In the genomic region with DNA sequence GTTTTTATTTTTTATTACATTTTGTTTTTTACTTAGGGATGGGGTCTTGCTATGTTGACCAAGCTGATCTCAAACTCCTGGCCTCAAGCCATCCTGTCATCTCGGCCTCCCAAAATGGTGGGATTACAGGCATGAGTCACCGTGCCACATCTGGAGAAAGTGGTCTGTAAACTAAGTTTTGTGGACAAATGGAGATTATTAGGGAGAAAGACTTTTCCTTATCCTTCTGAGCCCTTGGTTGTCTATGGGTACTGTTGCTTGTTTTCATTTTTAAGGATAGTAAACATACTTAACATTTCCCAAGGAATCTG, we compare ENCODE assay signal across 19 cellular contexts. TPM values are rescaled to one million over a fixed set of nuclear protein-coding genes. Genes with fewer than 3 reads are reported as not detected.
DNase-seq lines count a peak whose midpoint lies in the region; ATAC-seq and FAIRE-seq lines count a peak whose summit lies in the region.
"Had no signal": no experiment of that assay in that cellular context is flagged by ENCODE, and none has a peak within 500 bp of the region (broad histone marks: within the 10 kb centered on the region; RNA-seq: fewer than 3 reads in every experiment).

No MANE protein-coding gene starts in this region.

- H3K27me3 ChIP-seq in BLaER1 treated with 17β-estradiol and CSF1 and Interleukin-3, amounts not matched to agents 10 nM and 100 nM, result no peaks in the 10 kb centered on the region
- H3K27me3 ChIP-seq: thyroid gland had no signal

- H3K27me3 Mint-ChIP-seq in activated T-helper 17 cell treated with anti-CD3 and anti-CD28 coated beads, Interleukin-2, amount 50 U/mL, for 72 hours, result no peaks in the 10 kb centered on the region
- H3K27me3 Mint-ChIP-seq in naive thymus-derived CD8-positive, alpha-beta T cell, result no peaks in the 10 kb centered on the region

- ATAC-seq in activated T-helper 17 cell treated with anti-CD3 and anti-CD28 coated beads, Interleukin-2, amount 50 U/mL, for 72 hours (replicated peaks), result no peak
- no peak for ATAC-seq in naive thymus-derived CD8-positive, alpha-beta T cell
- no peak for ATAC-seq in GM21447 (IDR thresholded peaks at IDR 0.05; ENCODE audit: unreplicated experiment)
- ATAC-seq: Right ventricle myocardium inferior had no signal

- peak overlapping the region in 6 of 11 experiments; percentile 7 to 71 (median 37); a peak in 9 of 22 replicates for H3K4me2 ChIP-seq in BLaER1 treated with 17β-estradiol and CSF1 and Interleukin-3, amounts not matched to agents 10 nM and 100 nM

- H3K4me3 Mint-ChIP-seq in activated T-helper 17 cell treated with anti-CD3 and anti-CD28 coated beads, Interleukin-2, amount 50 U/mL, for 72 hours, result peak overlapping the region; percentile 57
- peak overlapping the region in 5 of 10 donors; percentile 12 to 53 (median 39) for H3K4me3 Mint-ChIP-seq in naive thymus-derived CD8-positive, alpha-beta T cell

- H3K27ac Mint-ChIP-seq in activated T-helper 17 cell treated with anti-CD3 and anti-CD28 coated beads, Interleukin-2, amount 50 U/mL, for 72 hours, result peak overlapping the region; percentile 65
- peak overlapping the region in 6 of 10 donors; percentile 12 to 84 (median 46) for H3K27ac Mint-ChIP-seq in naive thymus-derived CD8-positive, alpha-beta T cell

- POLR2A ChIA-PET in naive thymus-derived CD8-positive, alpha-beta T cell (lab: Charles Lee), result no interaction called here

- DNase-seq in Daoy (ENCODE audit: low read depth) (peak; percentile 18), GM19239 (ENCODE audit: insufficient read length, low spot score) (no peak), pons (ENCODE audit: low spot score) (no peak)
- no peak for DNase-seq in naive thymus-derived CD8-positive, alpha-beta T cell
- DNase-seq: dermis blood vessel endothelial cell; EL; foreskin fibroblast; hypothalamus; islet precursor cell; NCI-H1436; NCI-H526 treated with DMSO at 0.1 percent for 48 hours; posterior cingulate gyrus; stimulated activated naive CD4-positive, alpha-beta T cell; thyroid gland had no signal

- FAIRE-seq in GM19239 (lab: Jason Lieb, UNC), result no peak

- H3K9me3 ChIP-seq in BLaER1 treated with 17β-estradiol and CSF1 and Interleukin-3, amounts not matched to agents 10 nM and 100 nM (replicated peaks in 1 of 11), result peaks cover 0 to 26% (median 16%) of the 10 kb centered on the region in 11 experiments; a peak in 14 of 22 replicates
- H3K9me3 ChIP-seq: thyroid gland had no signal

- H3K9me3 Mint-ChIP-seq in activated T-helper 17 cell treated with anti-CD3 and anti-CD28 coated beads, Interleukin-2, amount 50 U/mL, for 72 hours, result peaks cover 4% of the 10 kb centered on the region
- H3K9me3 Mint-ChIP-seq in naive thymus-derived CD8-positive, alpha-beta T cell, result no peaks in the 10 kb centered on the region

- no peak overlapping the region for H3K9ac ChIP-seq in BLaER1 treated with 17β-estradiol and CSF1 and Interleukin-3, amounts not matched to agents 10 nM and 100 nM

- H3K4me1 ChIP-seq in BLaER1 treated with 17β-estradiol and CSF1 and Interleukin-3, amounts not matched to agents 10 nM and 100 nM, result peaks cover 6 to 98% (median 24%) of the 10 kb centered on the region in 10 experiments

- H3K4me3 ChIP-seq in BLaER1 treated with 17β-estradiol and CSF1 and Interleukin-3, amounts not matched to agents 10 nM and 100 nM, result no peak overlapping the region
- H3K4me3 ChIP-seq: lung, thyroid gland had no signal

- H3K27ac ChIP-seq in BLaER1 treated with 17β-estradiol and CSF1 and Interleukin-3, amounts not matched to agents 10 nM and 100 nM, result no peak overlapping the region
- H3K27ac ChIP-seq: thyroid gland had no signal

- peaks cover 51% of the 10 kb centered on the region for H3K4me1 Mint-ChIP-seq in activated T-helper 17 cell treated with anti-CD3 and anti-CD28 coated beads, Interleukin-2, amount 50 U/mL, for 72 hours
- H3K4me1 Mint-ChIP-seq in naive thymus-derived CD8-positive, alpha-beta T cell, result peaks cover 31 to 89% (median 79%) of the 10 kb centered on the region in 4 donors

- peaks cover 31 to 100% (median 90%) of the 10 kb centered on the region in 11 experiments; a peak in 20 of 22 replicates for H4K20me1 ChIP-seq in BLaER1 treated with 17β-estradiol and CSF1 and Interleukin-3, amounts not matched to agents 10 nM and 100 nM

- peaks cover 19% of the 10 kb centered on the region for H3K36me3 Mint-ChIP-seq in activated T-helper 17 cell treated with anti-CD3 and anti-CD28 coated beads, Interleukin-2, amount 50 U/mL, for 72 hours (ENCODE audit: low read depth)
- H3K36me3 Mint-ChIP-seq in naive thymus-derived CD8-positive, alpha-beta T cell, result peaks cover 0 to 7% (median 3%) of the 10 kb centered on the region in 3 donors

- H3K36me3 ChIP-seq in BLaER1 treated with 17β-estradiol and CSF1 and Interleukin-3, amounts not matched to agents 10 nM and 100 nM, result peaks cover 0 to 50% (median 23%) of the 10 kb centered on the region in 11 experiments; a peak in 17 of 22 replicates
- H3K36me3 ChIP-seq: thyroid gland had no signal

RNA-seq across cellular contexts. Expression of a gene that starts 37.8 kb away (rescaled TPM):
- 24.8 and 27.0 TPM in 2 replicates for total RNA-seq in Daoy (2014; rRNA removed; shearing (Covaris generic))
- total RNA-seq in activated T-helper 17 cell treated with anti-CD3 and anti-CD28 coated beads, Interleukin-2, amount 50 U/mL, for 72 hours, result 100 to 1,000 TPM; 150 to 252 TPM
- 100 to 1,000 TPM; 142 to 158 TPM for total RNA-seq in naive thymus-derived CD8-positive, alpha-beta T cell
- 10 to 100 TPM; 19.5 to 31.0 (median 26.7) TPM for polyA plus RNA-seq in naive thymus-derived CD8-positive, alpha-beta T cell
